Comparison of ENCODE assay signal across 12 cellular contexts in the genomic region with DNA sequence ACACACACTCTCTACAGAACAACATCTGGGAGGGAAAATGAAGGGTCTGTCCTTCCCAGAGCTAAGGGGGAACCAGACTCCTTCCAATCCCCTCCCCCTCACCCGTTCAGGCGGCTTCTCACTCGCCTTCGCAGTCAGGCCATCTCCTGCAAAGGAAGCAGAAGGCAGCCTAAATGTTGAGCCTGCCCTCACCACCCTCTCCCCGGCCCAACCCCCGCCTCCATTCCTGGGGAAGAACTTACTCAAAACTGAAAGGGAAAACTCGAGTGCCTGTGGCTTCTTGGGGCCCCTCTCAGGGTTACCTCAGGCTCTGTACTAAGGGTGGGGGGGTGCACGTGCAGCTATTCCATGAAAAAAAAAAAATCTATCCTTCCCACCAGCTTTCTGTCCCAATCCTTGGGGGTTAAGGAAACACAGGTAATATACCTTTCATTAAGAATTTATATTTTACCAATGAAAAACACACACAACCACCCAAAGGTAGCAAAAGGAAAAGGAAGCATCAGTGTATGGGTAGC. TPM values are rescaled to one million over a fixed set of nuclear protein-coding genes. Genes with fewer than 3 reads are reported as not detected.
DNase-seq lines count a peak whose midpoint lies in the region; ATAC-seq and TF ChIP-seq lines count a peak whose summit lies in the region.
"Had no signal": no experiment of that assay in that cellular context is flagged by ENCODE, and none has a peak within 500 bp of the region (broad histone marks: within the 10 kb centered on the region; RNA-seq: fewer than 3 reads in every experiment).

No MANE protein-coding gene starts in this region.

- no peaks in the 10 kb centered on the region for H3K27me3 Mint-ChIP-seq in T-helper 1 cell treated with Interleukin-12 subunit alpha and Interleukin-12 subunit beta and Interleukin-4 antibody, amounts not matched to agents 30 μg/mL and 1 μg/mL, for 36 hours (ENCODE audit: low read depth)

- TF ChIP-seq CTCF in fibroblast of villous mesenchyme (IDR thresholded peaks at IDR 0.05; ENCODE audit: insufficient read depth, low read depth, low read length) (no peak), brain microvascular endothelial cell (IDR thresholded peaks at IDR 0.05; ENCODE audit: low read depth, low read length, missing control alignments) (no peak)

- H3K27me3 ChIP-seq in brain microvascular endothelial cell (replicated peaks) = no peaks in the 10 kb centered on the region
- H3K27me3 ChIP-seq: ovary had no signal

- ATAC-seq in GM21381 (IDR thresholded peaks at IDR 0.05; ENCODE audit: unreplicated experiment) = no peak

- in situ Hi-C loops in brain microvascular endothelial cell (cut with HindIII; ENCODE audit: low pct_ligation_motif_present, low sequenced_read_pairs) = no loop called here

- no peaks in the 10 kb centered on the region for H3K36me3 ChIP-seq in brain microvascular endothelial cell (replicated peaks)
- H3K36me3 ChIP-seq: ovary had no signal

- H3K4me3 Mint-ChIP-seq in T-helper 1 cell treated with Interleukin-12 subunit alpha and Interleukin-12 subunit beta and Interleukin-4 antibody, amounts not matched to agents 30 μg/mL and 1 μg/mL, for 36 hours = peak overlapping the region; percentile 44

- H3K9me3 Mint-ChIP-seq in T-helper 1 cell treated with Interleukin-12 subunit alpha and Interleukin-12 subunit beta and Interleukin-4 antibody, amounts not matched to agents 30 μg/mL and 1 μg/mL, for 36 hours = no peaks in the 10 kb centered on the region

- no peak overlapping the region for H3K4me3 ChIP-seq in fibroblast of villous mesenchyme (ENCODE audit: low read depth, low read length)
- no peak overlapping the region for H3K4me3 ChIP-seq in brain microvascular endothelial cell (ENCODE audit: low read depth, low read length)
- H3K4me3 ChIP-seq: ovary had no signal

- peaks cover 26% of the 10 kb centered on the region for H3K4me1 Mint-ChIP-seq in T-helper 1 cell treated with Interleukin-12 subunit alpha and Interleukin-12 subunit beta and Interleukin-4 antibody, amounts not matched to agents 30 μg/mL and 1 μg/mL, for 36 hours (ENCODE audit: low read depth)

- H3K27ac ChIP-seq in brain microvascular endothelial cell = no peak overlapping the region

- H3K36me3 Mint-ChIP-seq in T-helper 1 cell treated with Interleukin-12 subunit alpha and Interleukin-12 subunit beta and Interleukin-4 antibody, amounts not matched to agents 30 μg/mL and 1 μg/mL, for 36 hours (ENCODE audit: low read depth) = peaks cover 8% of the 10 kb centered on the region

- no peak for DNase-seq in T-helper 1 cell
- DNase-seq in activated CD4-positive, alpha-beta T cell treated with anti-CD3 and anti-CD28 coated beads, Interleukin-2, amount 50 U/mL, for 48 hours = peak; percentile 47 to 65
- peak; percentile 14 for DNase-seq in fibroblast of villous mesenchyme (ENCODE audit: low read depth)
- DNase-seq in stimulated activated CD8-positive, alpha-beta memory T cell treated with anti-CD3 and anti-CD28 coated beads, Interleukin-4, amount 100 ng/mL, for 24 hours (ENCODE audit: low read depth) = peak; percentile 13
- no peak for DNase-seq in brain microvascular endothelial cell
- DNase-seq in KG1 (lab: John Stamatoyannopoulos, UW) = no peak
- DNase-seq: activated gamma-delta T cell treated with Interleukin-2 at 50 U/mL for 16 hours, GF-D8, ovary had no signal

- no peak overlapping the region for H3K27ac Mint-ChIP-seq in T-helper 1 cell treated with Interleukin-12 subunit alpha and Interleukin-12 subunit beta and Interleukin-4 antibody, amounts not matched to agents 30 μg/mL and 1 μg/mL, for 36 hours

RNA-seq across cellular contexts. Expression of a gene that starts 2.4 kb away (rescaled TPM):
- total RNA-seq in fibroblast of villous mesenchyme = 22.9 and 28.5 TPM in 2 replicates

RNA-seq across cellular contexts. Expression of a gene that starts 28.5 kb away (rescaled TPM):
- total RNA-seq in fibroblast of villous mesenchyme = not detected in 2 replicates
- total RNA-seq: NCI-H460 had no signal

RNA-seq across cellular contexts. Expression of a gene that starts 31.9 kb away (rescaled TPM):
- 355 and 462 TPM in 2 replicates for total RNA-seq in fibroblast of villous mesenchyme

RNA-seq across cellular contexts. Expression of a gene that starts 50.0 kb away (rescaled TPM):
- total RNA-seq in fibroblast of villous mesenchyme = 3.5 and 6.5 TPM in 2 replicates

Comparison
In these comparisons a context has a peak if more than half of its experiments do, and no peak if none do; other contexts are left out.
1. DNase-seq: peak in activated CD4-positive, alpha-beta T cell treated with anti-CD3 and anti-CD28 coated beads, Interleukin-2, amount 50 U/mL, for 48 hours (2 of 2), fibroblast of villous mesenchyme (single experiment) and stimulated activated CD8-positive, alpha-beta memory T cell treated with anti-CD3 and anti-CD28 coated beads, Interleukin-4, amount 100 ng/mL, for 24 hours (single experiment); none in T-helper 1 cell (0 of 5), brain microvascular endothelial cell (single experiment) and KG1 (single experiment).